ENCODE assay signal across 8 cellular contexts in the genomic region with DNA sequence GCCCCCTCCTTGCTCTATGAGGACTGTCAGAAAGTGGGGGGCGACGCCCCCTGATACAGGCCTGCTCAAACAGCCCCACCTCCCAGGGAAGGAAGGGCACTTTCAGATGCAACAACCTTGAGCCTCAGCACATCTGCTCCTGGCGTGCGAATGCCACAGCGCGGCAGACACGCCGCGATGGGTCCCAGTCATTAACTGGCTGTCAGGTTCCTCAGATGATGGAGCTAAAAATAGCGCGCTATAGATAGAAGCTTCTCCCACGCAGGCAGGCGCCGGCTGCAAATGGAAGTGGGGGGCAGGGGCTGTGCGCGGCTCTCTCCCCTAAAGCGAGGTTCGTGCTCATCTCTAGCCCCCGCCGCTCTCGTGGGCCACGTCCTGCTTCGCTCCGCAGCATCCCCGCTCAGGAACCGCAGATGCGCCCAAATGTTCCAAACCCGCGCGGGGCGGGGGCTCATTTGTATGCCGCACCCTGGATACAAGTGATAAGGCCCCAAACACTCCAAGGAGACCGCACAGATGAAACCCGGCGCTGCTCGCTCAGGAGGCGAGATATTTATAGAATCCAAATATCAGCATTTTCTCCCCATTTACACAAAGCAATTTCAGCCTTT. TPM values are rescaled to one million over a fixed set of nuclear protein-coding genes. Genes with fewer than 3 reads are reported as not detected.
DNase-seq lines count a peak whose midpoint lies in the region; ATAC-seq lines count a peak whose summit lies in the region.

No MANE protein-coding gene starts in this region.

- DNase-seq in ELR (ENCODE audit: low read depth) (peak; percentile 2), myocyte (ENCODE audit: low read depth) (peak; percentile 49), SKM-1 treated with dmso at 0.1 percent for 144 hours (lab: John Stamatoyannopoulos, UW; ENCODE audit: unreplicated experiment) (no peak), SIG-M5 treated with dmso at 0.1 percent for 504 hours (lab: John Stamatoyannopoulos, UW; ENCODE audit: unreplicated experiment) (no peak), NCI-H526 treated with DMSO at 0.1 percent for 48 hours (lab: John Stamatoyannopoulos, UW) (no peak)
- peak; percentile 21 for DNase-seq in activated naive CD8-positive, alpha-beta T cell treated with anti-CD3 and anti-CD28 coated beads for 36 hours

- H3K4me1 Mint-ChIP-seq in activated naive CD8-positive, alpha-beta T cell treated with anti-CD3 and anti-CD28 coated beads for 36 hours: peaks cover 10% of the 10 kb centered on the region

- ATAC-seq in HG02798 (IDR thresholded peaks at IDR 0.05; ENCODE audit: poor library complexity, unreplicated experiment) (peak; percentile 59), HG02763 (IDR thresholded peaks at IDR 0.05; ENCODE audit: unreplicated experiment) (no peak)

- no peaks in the 10 kb centered on the region for H3K36me3 Mint-ChIP-seq in activated naive CD8-positive, alpha-beta T cell treated with anti-CD3 and anti-CD28 coated beads for 36 hours

- H3K27me3 Mint-ChIP-seq in activated naive CD8-positive, alpha-beta T cell treated with anti-CD3 and anti-CD28 coated beads for 36 hours: peaks cover 47% of the 10 kb centered on the region

- peak overlapping the region; percentile 36 for H3K4me3 Mint-ChIP-seq in activated naive CD8-positive, alpha-beta T cell treated with anti-CD3 and anti-CD28 coated beads for 36 hours

- no peak overlapping the region for H3K27ac Mint-ChIP-seq in activated naive CD8-positive, alpha-beta T cell treated with anti-CD3 and anti-CD28 coated beads for 36 hours

- H3K9me3 Mint-ChIP-seq in activated naive CD8-positive, alpha-beta T cell treated with anti-CD3 and anti-CD28 coated beads for 36 hours: peaks cover 6% of the 10 kb centered on the region

RNA-seq across cellular contexts. Expression of gene LGI2, which starts 57.7 kb away (rescaled TPM):
- not detected for total RNA-seq in activated naive CD8-positive, alpha-beta T cell treated with anti-CD3 and anti-CD28 coated beads for 36 hours
- total RNA-seq in myocyte: not detected in 2 replicates
- polyA plus RNA-seq in myocyte (2012): not detected

Comparison
In these comparisons a context has a peak if more than half of its experiments do, and no peak if none do; other contexts are left out.
1. DNase-seq: peak in ELR (single experiment), activated naive CD8-positive, alpha-beta T cell treated with anti-CD3 and anti-CD28 coated beads for 36 hours (single experiment) and myocyte (single experiment); none in SKM-1 treated with dmso at 0.1 percent for 144 hours (single experiment), SIG-M5 treated with dmso at 0.1 percent for 504 hours (single experiment) and NCI-H526 treated with DMSO at 0.1 percent for 48 hours (single experiment).